8 cellular contexts compared by ENCODE assay signal in the genomic region with DNA sequence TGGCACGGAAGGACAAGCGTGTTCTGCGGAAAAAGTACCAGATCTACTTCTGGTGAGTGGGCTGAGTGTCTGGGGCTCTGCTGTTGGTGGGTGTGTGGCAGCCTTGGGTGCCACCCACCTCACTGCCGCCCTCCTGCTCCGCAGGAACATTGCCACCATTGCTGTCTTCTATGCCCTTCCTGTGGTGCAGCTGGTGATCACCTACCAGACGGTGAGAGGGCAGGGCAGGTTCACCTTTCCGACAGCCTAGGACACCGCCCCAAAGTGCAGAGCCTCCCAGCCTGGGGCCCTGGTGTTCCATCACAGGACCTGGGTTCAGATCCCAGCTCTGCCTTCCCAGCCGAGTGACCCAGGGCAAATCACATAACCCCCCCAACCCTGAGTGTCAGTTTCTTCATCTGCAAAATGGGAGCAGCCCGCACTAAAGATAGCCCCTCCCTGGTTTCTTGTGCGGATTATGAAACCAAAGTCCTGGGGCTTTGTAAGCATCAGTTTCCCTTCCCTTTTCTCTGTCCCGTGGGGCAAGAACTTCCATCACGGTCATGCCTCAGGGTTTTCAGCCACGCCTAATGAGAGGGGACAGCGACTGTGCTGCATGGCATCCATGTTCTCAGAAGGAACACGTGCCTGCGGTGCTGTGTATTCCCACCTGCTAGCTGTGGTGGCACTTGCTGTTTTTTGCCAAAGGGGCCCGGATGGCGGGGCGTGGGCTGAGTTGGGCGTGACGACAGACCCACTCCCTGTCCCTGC. TPM values are rescaled to one million over a fixed set of nuclear protein-coding genes. Genes with fewer than 3 reads are reported as not detected.
A peak's percentile ranks its signal among the peaks of the same experiment; 100 is the strongest.
DNase-seq lines count a peak whose midpoint lies in the region; ATAC-seq lines count a peak whose summit lies in the region.

No MANE protein-coding gene starts in this region.

- no peak overlapping the region for H3K4me3 Mint-ChIP-seq in activated T-helper 17 cell treated with anti-CD3 and anti-CD28 coated beads, Interleukin-2, amount 50 U/mL, for 72 hours

- H3K27ac ChIP-seq in BLaER1 treated with 17β-estradiol and CSF1 and Interleukin-3, amounts not matched to agents 10 nM and 100 nM: peak overlapping the region; percentile 73 to 96 (median 92)

- H3K4me2 ChIP-seq in BLaER1 treated with 17β-estradiol and CSF1 and Interleukin-3, amounts not matched to agents 10 nM and 100 nM: peak overlapping the region; percentile 81 to 95 (median 87)

- peaks cover 0 to 5% (median 0%) of the 10 kb centered on the region in 11 experiments; a peak in 1 of 22 replicates for H3K9me3 ChIP-seq in BLaER1 treated with 17β-estradiol and CSF1 and Interleukin-3, amounts not matched to agents 10 nM and 100 nM (replicated peaks in 1 of 11)

- H3K27ac Mint-ChIP-seq in activated T-helper 17 cell treated with anti-CD3 and anti-CD28 coated beads, Interleukin-2, amount 50 U/mL, for 72 hours: no peak overlapping the region

- peaks cover 5% of the 10 kb centered on the region for H3K4me1 Mint-ChIP-seq in activated T-helper 17 cell treated with anti-CD3 and anti-CD28 coated beads, Interleukin-2, amount 50 U/mL, for 72 hours

- H3K4me1 ChIP-seq in BLaER1 treated with 17β-estradiol and CSF1 and Interleukin-3, amounts not matched to agents 10 nM and 100 nM: peaks cover 62 to 93% (median 76%) of the 10 kb centered on the region in 10 experiments

- H3K4me3 ChIP-seq in BLaER1 treated with 17β-estradiol and CSF1 and Interleukin-3, amounts not matched to agents 10 nM and 100 nM: peak overlapping the region in 3 of 10 experiments; percentile 12 to 43 (median 43); a peak in 4 of 20 replicates

- H3K27me3 ChIP-seq in BLaER1 treated with 17β-estradiol and CSF1 and Interleukin-3, amounts not matched to agents 10 nM and 100 nM: no peaks in the 10 kb centered on the region

- H3K9ac ChIP-seq in BLaER1 treated with 17β-estradiol and CSF1 and Interleukin-3, amounts not matched to agents 10 nM and 100 nM: peak overlapping the region; percentile 66 to 80 (median 75); a peak in 21 of 22 replicates

- H3K27me3 Mint-ChIP-seq in activated T-helper 17 cell treated with anti-CD3 and anti-CD28 coated beads, Interleukin-2, amount 50 U/mL, for 72 hours: no peaks in the 10 kb centered on the region

- peaks cover 0 to 66% (median 49%) of the 10 kb centered on the region in 11 experiments; a peak in 19 of 22 replicates for H3K36me3 ChIP-seq in BLaER1 treated with 17β-estradiol and CSF1 and Interleukin-3, amounts not matched to agents 10 nM and 100 nM

- DNase-seq in NAMALWA (ENCODE audit: low spot score): peak; percentile 88
- DNase-seq in left lobe of liver (ENCODE audit: low spot score): no peak
- no peak for DNase-seq in DMS 273 treated with DMSO at 0.1 percent for 48 hours (lab: John Stamatoyannopoulos, UW)
- DNase-seq in NCI-H1092 (lab: John Stamatoyannopoulos, UW): no peak

- ATAC-seq in GM21447 (IDR thresholded peaks at IDR 0.05; ENCODE audit: unreplicated experiment) (peak; percentile 81), left lobe of liver (peak; percentile 22), GM18870 (IDR thresholded peaks at IDR 0.05; ENCODE audit: unreplicated experiment) (no peak)
- ATAC-seq in activated T-helper 17 cell treated with anti-CD3 and anti-CD28 coated beads, Interleukin-2, amount 50 U/mL, for 72 hours (replicated peaks): no peak

- H3K9me3 Mint-ChIP-seq in activated T-helper 17 cell treated with anti-CD3 and anti-CD28 coated beads, Interleukin-2, amount 50 U/mL, for 72 hours: no peaks in the 10 kb centered on the region

- H4K20me1 ChIP-seq in BLaER1 treated with 17β-estradiol and CSF1 and Interleukin-3, amounts not matched to agents 10 nM and 100 nM: no peaks in the 10 kb centered on the region

- H3K36me3 Mint-ChIP-seq in activated T-helper 17 cell treated with anti-CD3 and anti-CD28 coated beads, Interleukin-2, amount 50 U/mL, for 72 hours (ENCODE audit: low read depth): peaks cover 13% of the 10 kb centered on the region

RNA-seq across cellular contexts. Expression of gene TAGLN, which starts 9.8 kb away (rescaled TPM):
- total RNA-seq in left lobe of liver: 67.3 TPM
- total RNA-seq in activated T-helper 17 cell treated with anti-CD3 and anti-CD28 coated beads, Interleukin-2, amount 50 U/mL, for 72 hours: 1 to 10 TPM; 5.1 to 9.6 TPM

RNA-seq across cellular contexts. Expression of gene SIDT2, which starts 10.8 kb away (rescaled TPM):
- 56.6 TPM for total RNA-seq in left lobe of liver
- total RNA-seq in activated T-helper 17 cell treated with anti-CD3 and anti-CD28 coated beads, Interleukin-2, amount 50 U/mL, for 72 hours: 10 to 100 TPM; 25.0 to 43.9 TPM

RNA-seq across cellular contexts. Expression of gene PCSK7, which starts 42.5 kb away (rescaled TPM):
- total RNA-seq in left lobe of liver: 26.5 TPM
- total RNA-seq in activated T-helper 17 cell treated with anti-CD3 and anti-CD28 coated beads, Interleukin-2, amount 50 U/mL, for 72 hours: 100 to 1,000 TPM; 101 to 106 TPM

RNA-seq across cellular contexts. Expression of gene RNF214, which starts 43.1 kb away (rescaled TPM):
- total RNA-seq in left lobe of liver: 10.7 TPM
- 10 to 100 TPM; 15.3 to 18.6 TPM for total RNA-seq in activated T-helper 17 cell treated with anti-CD3 and anti-CD28 coated beads, Interleukin-2, amount 50 U/mL, for 72 hours

RNA-seq across cellular contexts. Expression of gene PAFAH1B2, which starts 45.3 kb away (rescaled TPM):
- total RNA-seq in left lobe of liver: 23.5 TPM
- 10 to 100 TPM; 53.7 to 87.6 TPM for total RNA-seq in activated T-helper 17 cell treated with anti-CD3 and anti-CD28 coated beads, Interleukin-2, amount 50 U/mL, for 72 hours

Comparison
In these comparisons a context has a peak if more than half of its experiments do, and no peak if none do; other contexts are left out.
1. ATAC-seq: peak in GM21447 (single experiment) and left lobe of liver (single experiment); none in activated T-helper 17 cell treated with anti-CD3 and anti-CD28 coated beads, Interleukin-2, amount 50 U/mL, for 72 hours (single experiment) and GM18870 (single experiment).